Comparison of ENCODE assay signal across 20 cellular contexts in genomic region chr10:105243381-105243780, GRCh38.
DNase-seq lines count a peak whose midpoint lies in the region; ATAC-seq and TF ChIP-seq lines count a peak whose summit lies in the region.
"Had no signal": no experiment of that assay in that cellular context is flagged by ENCODE, and none has a peak within 500 bp of the region (broad histone marks: within the 10 kb centered on the region; RNA-seq: fewer than 3 reads in every experiment).

No MANE protein-coding gene starts in this region.

- 45% methylated on average over 2 of the region's 2 CpGs for WGBS in esophagus muscularis mucosa

- DNase-seq in ELR (ENCODE audit: low read depth) (peak; percentile 0), NCI-H146 treated with DMSO at 0.1 percent for 48 hours (lab: John Stamatoyannopoulos, UW; ENCODE audit: unreplicated experiment) (peak; percentile 6), esophagus muscularis mucosa (ENCODE audit: extremely low spot score) (peak; percentile 31), kidney tubule cell (ENCODE audit: low spot score) (peak; percentile 41), 8988T (no peak), RPMI8226 (no peak)
- no peak for DNase-seq in activated naive CD8-positive, alpha-beta T cell treated with anti-CD3 and anti-CD28 coated beads for 36 hours
- DNase-seq: AML-193; Caco-2; CD4-positive, alpha-beta T cell; DMS153; DMS79 treated with DMSO at 0.1 percent for 48 hours; GOT3; H7; HFFc6 had no signal

- peaks cover 2% of the 10 kb centered on the region for H3K9me3 Mint-ChIP-seq in activated naive CD8-positive, alpha-beta T cell treated with anti-CD3 and anti-CD28 coated beads for 36 hours
- H3K9me3 Mint-ChIP-seq: CD4-positive, alpha-beta T cell had no signal

- no peaks in the 10 kb centered on the region for H3K36me3 Mint-ChIP-seq in activated naive CD8-positive, alpha-beta T cell treated with anti-CD3 and anti-CD28 coated beads for 36 hours

- H3K4me1 Mint-ChIP-seq in activated naive CD8-positive, alpha-beta T cell treated with anti-CD3 and anti-CD28 coated beads for 36 hours: no peaks in the 10 kb centered on the region

- H3K9me3 ChIP-seq in esophagus muscularis mucosa: no peaks in the 10 kb centered on the region
- H3K9me3 ChIP-seq: A549, Caco-2 had no signal

- H3K4me1 ChIP-seq in esophagus muscularis mucosa: peaks cover 0 to 9% (median 7%) of the 10 kb centered on the region in 4 donors
- H3K4me1 ChIP-seq: A549, Caco-2 had no signal

- intact Hi-C loops in esophagus muscularis mucosa (cut with DNase I): no loop called here

- no peak overlapping the region for H3K27ac Mint-ChIP-seq in activated naive CD8-positive, alpha-beta T cell treated with anti-CD3 and anti-CD28 coated beads for 36 hours
- H3K27ac Mint-ChIP-seq: CD4-positive, alpha-beta T cell; HFFc6 had no signal

- H3K27me3 ChIP-seq in esophagus muscularis mucosa: no peaks in the 10 kb centered on the region

- no peak for TF ChIP-seq EP300 in esophagus muscularis mucosa (IDR thresholded peaks at IDR 0.05)

- H3K27ac ChIP-seq in esophagus muscularis mucosa (replicated peaks in 1 of 4): no peak overlapping the region
- H3K27ac ChIP-seq: A549, C4-2B, HL-60 had no signal

- TF ChIP-seq POLR2A in esophagus muscularis mucosa (IDR thresholded peaks at IDR 0.05; ENCODE audit: low read depth): no peak

- TF ChIP-seq CTCF in esophagus muscularis mucosa (IDR thresholded peaks at IDR 0.05): no peak

- no peaks in the 10 kb centered on the region for H3K27me3 Mint-ChIP-seq in activated naive CD8-positive, alpha-beta T cell treated with anti-CD3 and anti-CD28 coated beads for 36 hours
- H3K27me3 Mint-ChIP-seq: CD4-positive, alpha-beta T cell had no signal

- no peaks in the 10 kb centered on the region for H3K36me3 ChIP-seq in esophagus muscularis mucosa

- H3K4me3 ChIP-seq in esophagus muscularis mucosa: no peak overlapping the region
- H3K4me3 ChIP-seq: A549 had no signal

- no peak overlapping the region for H3K4me3 Mint-ChIP-seq in activated naive CD8-positive, alpha-beta T cell treated with anti-CD3 and anti-CD28 coated beads for 36 hours
- H3K4me3 Mint-ChIP-seq: CD4-positive, alpha-beta T cell; HFFc6 had no signal

- no peak for ATAC-seq in GM21515 (IDR thresholded peaks at IDR 0.05; ENCODE audit: unreplicated experiment)
- ATAC-seq: A549, HCT116 had no signal

Comparison
In these comparisons a context has a peak if more than half of its experiments do, and no peak if none do; other contexts are left out.
1. DNase-seq: peak in ELR (single experiment), NCI-H146 treated with DMSO at 0.1 percent for 48 hours (single experiment), esophagus muscularis mucosa (single experiment) and kidney tubule cell (single experiment); none in 8988T (single experiment), RPMI8226 (single experiment) and activated naive CD8-positive, alpha-beta T cell treated with anti-CD3 and anti-CD28 coated beads for 36 hours (single experiment).